ENCODE assay signal across 8 cellular contexts in genomic region chr19:44093931-44094765, GRCh38. TPM values are rescaled to one million over a fixed set of nuclear protein-coding genes. Genes with fewer than 3 reads are reported as not detected.
DNase-seq lines count a peak whose midpoint lies in the region; ATAC-seq and TF ChIP-seq lines count a peak whose summit lies in the region.

Gene ZNF224, plus strand, starts transcription at chr19:44094361. Its CDS starts 3,513 bp downstream, at chr19:44097874.

- CTCF ChIA-PET in activated B cell treated with CpG ODN at 0.5 μM for 24 hours (lab: Charles Lee): interaction anchor here (1.2 to 1.7 kb wide), 5 partner anchors 20 to 159 kb away, joined by 3 to 6 read pairs (median 3); partner anchors contain the start of genes ZNF221 and ZNF45

- DNase-seq in A172 (ENCODE audit: low spot score) (peak; percentile 88), NCI-H2227 treated with DMSO at 0.1 percent for 48 hours (lab: John Stamatoyannopoulos, UW) (peak; percentile 89), activated B cell treated with CpG ODN at 0.5 μM for 24 hours (peak; percentile 66), inferior parietal cortex (ENCODE audit: extremely low spot score) (peak; percentile 97)
- peak; percentile 69 for DNase-seq in central memory CD4-positive, alpha-beta T cell
- peak; percentile 67 to 74 for DNase-seq in stimulated activated CD4-positive, alpha-beta T cell treated with anti-CD3 and anti-CD28 coated beads, Interleukin-12 subunit alpha, Interleukin-12 subunit beta, amount 100 ng/mL, for 24 hours (ENCODE audit: low read depth in 2 of 2)

- peaks cover 14% of the 10 kb centered on the region for H3K4me1 Mint-ChIP-seq in activated B cell treated with CpG ODN at 0.5 μM for 24 hours

- POLR2A ChIA-PET in activated B cell treated with CpG ODN at 0.5 μM for 24 hours (lab: Charles Lee): interaction anchor here (0.5 to 2.4 kb wide), 15 partner anchors 16 to 406 kb away, joined by 3 to 20 read pairs (median 6); partner anchors contain the start of genes ZNF180, ZNF223, ZNF225 and ZNF226

- ATAC-seq in GM18873 (IDR thresholded peaks at IDR 0.05; ENCODE audit: low FRiP score, unreplicated experiment): peak; percentile 67
- ATAC-seq in HG03139 (IDR thresholded peaks at IDR 0.05; ENCODE audit: unreplicated experiment): peak; percentile 84
- peak; percentile 93 for ATAC-seq in activated B cell treated with CpG ODN at 0.5 μM for 24 hours (ENCODE audit: low read depth)

- no peak for TF ChIP-seq CTCF in activated B cell treated with CpG ODN at 0.5 μM for 24 hours (IDR thresholded peaks at IDR 0.05)

- peak within 1 kb of the TSS; percentile 99 for H3K4me3 Mint-ChIP-seq in activated B cell treated with CpG ODN at 0.5 μM for 24 hours

- peak within 1 kb of the TSS; percentile 89 for H3K27ac Mint-ChIP-seq in activated B cell treated with CpG ODN at 0.5 μM for 24 hours

- no peaks in the 10 kb centered on the region for H3K27me3 Mint-ChIP-seq in activated B cell treated with CpG ODN at 0.5 μM for 24 hours

- intact Hi-C loops in activated B cell treated with CpG ODN at 0.5 μM for 24 hours (cut with micrococcal nuclease): loop anchor here (1.0 to 5.0 kb wide), 12 partner anchors 19 to 406 kb away; partner anchors contain the start of genes ZNF155, ZNF180, ZNF222 and ZNF225

- H3K9me3 Mint-ChIP-seq in activated B cell treated with CpG ODN at 0.5 μM for 24 hours: no peaks in the 10 kb centered on the region

- peaks cover 37% of the 10 kb centered on the region for H3K36me3 Mint-ChIP-seq in activated B cell treated with CpG ODN at 0.5 μM for 24 hours (ENCODE audit: low read depth)

RNA-seq across cellular contexts. Expression of gene ZNF224, which starts in this region (rescaled TPM):
- 15.6 and 17.3 TPM in 2 replicates for total RNA-seq in A172 (2014; rRNA removed; shearing (Covaris generic))
- 49.2 and 53.3 TPM in 2 replicates for total RNA-seq in activated B cell treated with CpG ODN at 0.5 μM for 24 hours

Comparison
In these comparisons a context has a peak if more than half of its experiments do, and no peak if none do; other contexts are left out.
1. Peak in every context shown above with its lines: DNase-seq and ATAC-seq.